In genomic region chr2:55111570-55112228, GRCh38 we compare ENCODE assay signal across 8 cellular contexts.
DNase-seq lines count a peak whose midpoint lies in the region; ATAC-seq lines count a peak whose summit lies in the region.

No MANE protein-coding gene starts in this region.

- no peak for ATAC-seq in GM21529 (IDR thresholded peaks at IDR 0.05; ENCODE audit: unreplicated experiment)
- ATAC-seq in GM21390 (IDR thresholded peaks at IDR 0.05; ENCODE audit: unreplicated experiment) = no peak

- no peaks in the 10 kb centered on the region for H3K4me1 Mint-ChIP-seq in activated naive CD4-positive, alpha-beta T cell treated with anti-CD3 and anti-CD28 coated beads, Interleukin-2, amount 10 ng/mL, durations not matched to agents 7 days and 5 days

- intact Hi-C loops in cardiac septum (cut with DNase I) = loop anchor here (2.0 to 5.0 kb wide), 2 partner anchors 46 to 61 kb away; partner anchors contain the start of gene RTN4
- intact Hi-C loops in posterior cingulate gyrus (cut with DNase I) = loop anchor here (1.0 kb wide), 1 partner anchor 61 kb away; the partner anchor contains the start of gene RTN4

- CTCF ChIA-PET in activated naive CD4-positive, alpha-beta T cell treated with anti-CD3 and anti-CD28 coated beads, Interleukin-2, amount 10 ng/mL, durations not matched to agents 7 days and 5 days (lab: Charles Lee) = no interaction called here

- no peak overlapping the region for H3K27ac Mint-ChIP-seq in activated naive CD4-positive, alpha-beta T cell treated with anti-CD3 and anti-CD28 coated beads, Interleukin-2, amount 10 ng/mL, durations not matched to agents 7 days and 5 days

- H3K9me3 Mint-ChIP-seq in activated naive CD4-positive, alpha-beta T cell treated with anti-CD3 and anti-CD28 coated beads, Interleukin-2, amount 10 ng/mL, durations not matched to agents 7 days and 5 days = no peaks in the 10 kb centered on the region

- DNase-seq in DMS153 (lab: John Stamatoyannopoulos, UW) (peak; percentile 97), NCI-H1092 treated with DMSO at 0.1 percent for 48 hours (lab: John Stamatoyannopoulos, UW) (peak; percentile 73), UCSD-AML1 (lab: John Stamatoyannopoulos, UW; ENCODE audit: unreplicated experiment) (peak; percentile 79), cardiac septum (ENCODE audit: low spot score) (peak; percentile 86), posterior cingulate gyrus (peak in 9 of 10 donors; percentile 55 to 94 (median 69))
- no peak for DNase-seq in activated naive CD4-positive, alpha-beta T cell treated with anti-CD3 and anti-CD28 coated beads, Interleukin-2, amount 10 ng/mL, durations not matched to agents 7 days and 5 days

- no peak overlapping the region for H3K4me3 Mint-ChIP-seq in activated naive CD4-positive, alpha-beta T cell treated with anti-CD3 and anti-CD28 coated beads, Interleukin-2, amount 10 ng/mL, durations not matched to agents 7 days and 5 days

- no peaks in the 10 kb centered on the region for H3K27me3 Mint-ChIP-seq in activated naive CD4-positive, alpha-beta T cell treated with anti-CD3 and anti-CD28 coated beads, Interleukin-2, amount 10 ng/mL, durations not matched to agents 7 days and 5 days

- no peaks in the 10 kb centered on the region for H3K36me3 Mint-ChIP-seq in activated naive CD4-positive, alpha-beta T cell treated with anti-CD3 and anti-CD28 coated beads, Interleukin-2, amount 10 ng/mL, durations not matched to agents 7 days and 5 days
